ENCODE assay signal across 8 cellular contexts in genomic region chr1:201538618-201539551, GRCh38. TPM values are rescaled to one million over a fixed set of nuclear protein-coding genes. Genes with fewer than 3 reads are reported as not detected.
DNase-seq lines count a peak whose midpoint lies in the region; ATAC-seq and TF ChIP-seq lines count a peak whose summit lies in the region.

Gene NAV1, plus strand, starts transcription at chr1:201539127. Its CDS starts 83,758 bp downstream, at chr1:201622885.

- H3K4me3 ChIP-seq in breast epithelium (peak within 1 kb of the TSS; percentile 73 to 97 (median 76)), iPS-18a (ENCODE audit: low read length) (peak within 1 kb of the TSS; percentile 79)

- no peak for ATAC-seq in HG02759 (IDR thresholded peaks at IDR 0.05; ENCODE audit: unreplicated experiment)

- intact Hi-C loops in breast epithelium (cut with DNase I; ENCODE audit: low total_unique reads): loop anchor here (5.0 kb wide), 1 partner anchor 258 kb away; no protein-coding TSS in a partner anchor

- no peak for TF ChIP-seq CTCF in breast epithelium (IDR thresholded peaks at IDR 0.05)

- H3K4me1 ChIP-seq in breast epithelium (peaks cover 5 to 18% of the 10 kb centered on the region in 2 donors), iPS-18a (ENCODE audit: control insufficient read depth, low read depth, low read length) (peaks cover 8% of the 10 kb centered on the region)

- no peaks in the 10 kb centered on the region for H3K36me3 ChIP-seq in breast epithelium
- no peaks in the 10 kb centered on the region for H3K36me3 ChIP-seq in iPS-18a (ENCODE audit: control insufficient read depth, low read depth, low read length)

- H3K9ac ChIP-seq in iPS-18a (ENCODE audit: low read length): peak within 1 kb of the TSS; percentile 32

- H3K9me3 ChIP-seq in breast epithelium (no peaks in the 10 kb centered on the region), iPS-18a (ENCODE audit: control insufficient read depth, low read depth, low read length) (no peaks in the 10 kb centered on the region)

- H3K27ac ChIP-seq in breast epithelium (peak within 1 kb of the TSS; percentile 83 to 94), iPS-18a (ENCODE audit: low read length) (no peak within 1 kb of the TSS)

- TF ChIP-seq POLR2A in breast epithelium (IDR thresholded peaks at IDR 0.05): no peak

- H3K27me3 ChIP-seq in breast epithelium (no peaks in the 10 kb centered on the region), iPS-18a (ENCODE audit: control insufficient read depth, insufficient read depth, low read length) (peaks cover 53% of the 10 kb centered on the region)

- peak; percentile 37 for DNase-seq in stimulated activated CD4-positive, alpha-beta T cell treated with anti-CD3 and anti-CD28 coated beads, Interleukin-15, amount 100 ng/mL, for 24 hours
- no peak for DNase-seq in stimulated activated CD4-positive, alpha-beta T cell treated with anti-CD3 and anti-CD28 coated beads, Interleukin-4, amount 100 ng/mL, for 24 hours
- DNase-seq in NCI-H69 (lab: John Stamatoyannopoulos, UW) (peak; percentile 88), breast epithelium (ENCODE audit: low spot score in 2 of 2) (peak; percentile 43 to 62), retina (peak; percentile 86), OCI-M2 (lab: John Stamatoyannopoulos, UW; ENCODE audit: unreplicated experiment) (no peak)

RNA-seq across cellular contexts. Expression of gene NAV1, which starts in this region (rescaled TPM):
- 10 to 100 TPM; 11.3 to 31.5 (median 22.7) TPM for total RNA-seq in breast epithelium

Comparison
In these comparisons a context has a peak if more than half of its experiments do, and no peak if none do; other contexts are left out.
1. DNase-seq: peak in stimulated activated CD4-positive, alpha-beta T cell treated with anti-CD3 and anti-CD28 coated beads, Interleukin-15, amount 100 ng/mL, for 24 hours (single experiment), NCI-H69 (single experiment), breast epithelium (2 of 2) and retina (single experiment); none in stimulated activated CD4-positive, alpha-beta T cell treated with anti-CD3 and anti-CD28 coated beads, Interleukin-4, amount 100 ng/mL, for 24 hours (single experiment) and OCI-M2 (single experiment).